Comparison of ENCODE assay signal across 8 cellular contexts in genomic region chr9:132240860-132241482, GRCh38.
DNase-seq lines count a peak whose midpoint lies in the region; ATAC-seq and TF ChIP-seq lines count a peak whose summit lies in the region.

No MANE protein-coding gene starts in this region.

- peak; percentile 79 for ATAC-seq in HG03432 (IDR thresholded peaks at IDR 0.05; ENCODE audit: unreplicated experiment)

- peak; percentile 97 for DNase-seq in AG08396 (ENCODE audit: low spot score)
- peak; percentile 93 for DNase-seq in GM19238 (ENCODE audit: insufficient read length, low spot score)
- peak; percentile 42 for DNase-seq in NCI-H524 treated with DMSO at 0.1 percent for 48 hours (lab: John Stamatoyannopoulos, UW)
- peak; percentile 100 for DNase-seq in activated CD4-positive, alpha-beta T cell treated with anti-CD3 and anti-CD28 coated beads for 4 hours
- DNase-seq in choroid plexus epithelial cell (ENCODE audit: low read depth): peak; percentile 85
- DNase-seq in kidney tubule cell (ENCODE audit: low spot score): peak; percentile 79
- DNase-seq in stimulated activated CD4-positive, alpha-beta T cell treated with anti-CD3 and anti-CD28 coated beads, Interleukin-15, amount 100 ng/mL, for 24 hours: peak; percentile 98

- H3K4me3 ChIP-seq in choroid plexus epithelial cell (ENCODE audit: low read depth, low read length): peak overlapping the region; percentile 62

- no peak for TF ChIP-seq CTCF in choroid plexus epithelial cell (conservative IDR thresholded peaks at IDR 0.05; ENCODE audit: low read depth, low read length)

Comparison
In these comparisons a context has a peak if more than half of its experiments do, and no peak if none do; other contexts are left out.
1. Peak in every context shown above with its lines: DNase-seq, ATAC-seq and H3K4me3 ChIP-seq.
2. DNase-seq: peak in every context shown above with its lines; median percentile 100 in activated CD4-positive, alpha-beta T cell treated with anti-CD3 and anti-CD28 coated beads for 4 hours; 98 in stimulated activated CD4-positive, alpha-beta T cell treated with anti-CD3 and anti-CD28 coated beads, Interleukin-15, amount 100 ng/mL, for 24 hours; 97 in AG08396; 93 in GM19238; 85 in choroid plexus epithelial cell; 79 in kidney tubule cell; 42 in NCI-H524 treated with DMSO at 0.1 percent for 48 hours.